Comparison of ENCODE assay signal across 8 cellular contexts in the genomic region with DNA sequence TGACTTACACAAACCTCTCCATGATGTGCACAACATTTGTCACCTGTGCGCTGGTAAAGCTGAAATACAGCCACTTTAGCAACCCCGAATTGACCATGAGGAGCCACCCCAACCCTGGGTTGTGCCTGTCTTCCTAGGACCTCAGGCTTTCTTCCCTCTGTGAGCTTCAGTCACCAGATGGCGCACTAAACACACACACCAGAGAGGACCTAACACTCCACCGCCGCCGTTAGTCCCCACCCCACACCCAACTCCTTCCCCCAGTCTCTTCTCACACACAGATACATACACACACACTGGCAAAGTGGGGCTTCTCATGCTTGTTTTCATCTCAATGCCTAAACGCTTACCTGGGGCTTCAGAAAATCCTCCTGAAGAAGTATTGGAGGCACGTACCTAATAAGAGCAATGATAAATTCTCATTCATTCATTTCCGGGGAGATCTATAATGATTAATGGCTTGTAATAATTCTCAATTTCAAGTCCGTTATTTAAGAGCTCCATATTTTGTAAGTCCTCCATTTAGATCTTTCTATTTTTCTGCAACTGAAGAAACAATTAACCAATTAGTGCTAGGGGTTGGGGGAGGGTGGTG. TPM values are rescaled to one million over a fixed set of nuclear protein-coding genes. Genes with fewer than 3 reads are reported as not detected.
DNase-seq lines count a peak whose midpoint lies in the region; ATAC-seq and TF ChIP-seq lines count a peak whose summit lies in the region.

No MANE protein-coding gene starts in this region.

- peak; percentile 64 for ATAC-seq in GM19468 (IDR thresholded peaks at IDR 0.05; ENCODE audit: extremely low read depth, unreplicated experiment)
- peak; percentile 95 for ATAC-seq in effector memory CD8-positive, alpha-beta T cell (replicated peaks)

- peak; percentile 53 for TF ChIP-seq CTCF in mesothelial cell of epicardium (IDR thresholded peaks at IDR 0.05; ENCODE audit: unreplicated experiment)

- no peaks in the 10 kb centered on the region for H3K36me3 Mint-ChIP-seq in CD8-positive, alpha-beta memory T cell
- no peaks in the 10 kb centered on the region for H3K36me3 Mint-ChIP-seq in activated CD4-positive, alpha-beta memory T cell treated with anti-CD3 and anti-CD28 coated beads, Interleukin-2, amount 10 ng/mL, durations not matched to agents 7 days and 5 days (ENCODE audit: low read depth)
- H3K36me3 Mint-ChIP-seq in effector memory CD8-positive, alpha-beta T cell (ENCODE audit: insufficient read depth), result no peaks in the 10 kb centered on the region
- H3K36me3 Mint-ChIP-seq in mesothelial cell of epicardium, result peaks cover 2% of the 10 kb centered on the region

- peaks cover 18 to 24% (median 23%) of the 10 kb centered on the region in 3 donors for H3K4me1 Mint-ChIP-seq in CD8-positive, alpha-beta memory T cell
- peaks cover 30% of the 10 kb centered on the region for H3K4me1 Mint-ChIP-seq in activated CD4-positive, alpha-beta memory T cell treated with anti-CD3 and anti-CD28 coated beads, Interleukin-2, amount 10 ng/mL, durations not matched to agents 7 days and 5 days
- H3K4me1 Mint-ChIP-seq in effector memory CD8-positive, alpha-beta T cell (ENCODE audit: low read depth in 2 of 2), result peaks cover 12 to 21% of the 10 kb centered on the region in 2 donors
- peaks cover 24% of the 10 kb centered on the region for H3K4me1 Mint-ChIP-seq in mesothelial cell of epicardium

- H3K27me3 ChIP-seq in CD8-positive, alpha-beta memory T cell (ENCODE audit: insufficient read depth, low read length, poor library complexity, severe bottlenecking), result no peaks in the 10 kb centered on the region

- H3K36me3 ChIP-seq in CD8-positive, alpha-beta memory T cell (ENCODE audit: insufficient read depth, low read length), result no peaks in the 10 kb centered on the region

- peaks cover 10% of the 10 kb centered on the region for H3K4me1 ChIP-seq in CD8-positive, alpha-beta memory T cell (ENCODE audit: insufficient read depth, low read length)

- H3K4me3 ChIP-seq in CD8-positive, alpha-beta memory T cell (ENCODE audit: low read length), result peak overlapping the region; percentile 34

- CTCF ChIA-PET in CD8-positive, alpha-beta memory T cell (lab: Charles Lee), result interaction anchor here (0.6 to 4.4 kb wide), 34 partner anchors 9 to 646 kb away, joined by 3 to 51 read pairs (median 5); partner anchors contain the start of genes ATG3, CD200R1, GTPBP8 and SLC35A5
- CTCF ChIA-PET in activated CD4-positive, alpha-beta memory T cell treated with anti-CD3 and anti-CD28 coated beads, Interleukin-2, amount 10 ng/mL, durations not matched to agents 7 days and 5 days (lab: Charles Lee), result interaction anchor here (0.6 to 6.2 kb wide), 41 partner anchors 8 to 645 kb away, joined by 3 to 71 read pairs (median 5); partner anchors contain the start of genes ATG3, CD200R1, GTPBP8 and SLC35A5

- peak overlapping the region in 6 of 8 donors; percentile 9 to 81 (median 52) for H3K27ac Mint-ChIP-seq in CD8-positive, alpha-beta memory T cell
- peak overlapping the region; percentile 62 for H3K27ac Mint-ChIP-seq in activated CD4-positive, alpha-beta memory T cell treated with anti-CD3 and anti-CD28 coated beads, Interleukin-2, amount 10 ng/mL, durations not matched to agents 7 days and 5 days
- peak overlapping the region in 1 of 2 donors; percentile 29 for H3K27ac Mint-ChIP-seq in effector memory CD8-positive, alpha-beta T cell
- H3K27ac Mint-ChIP-seq in mesothelial cell of epicardium, result peak overlapping the region; percentile 79

- H3K9me3 Mint-ChIP-seq in CD8-positive, alpha-beta memory T cell, result no peaks in the 10 kb centered on the region
- no peaks in the 10 kb centered on the region for H3K9me3 Mint-ChIP-seq in activated CD4-positive, alpha-beta memory T cell treated with anti-CD3 and anti-CD28 coated beads, Interleukin-2, amount 10 ng/mL, durations not matched to agents 7 days and 5 days
- no peaks in the 10 kb centered on the region for H3K9me3 Mint-ChIP-seq in effector memory CD8-positive, alpha-beta T cell
- H3K9me3 Mint-ChIP-seq in mesothelial cell of epicardium, result no peaks in the 10 kb centered on the region

- POLR2A ChIA-PET in CD8-positive, alpha-beta memory T cell (lab: Charles Lee), result interaction anchor here (0.7 to 1.3 kb wide), 2 partner anchors 52 to 347 kb away, joined by 3 to 6 read pairs; no protein-coding TSS in a partner anchor
- POLR2A ChIA-PET in activated CD4-positive, alpha-beta memory T cell treated with anti-CD3 and anti-CD28 coated beads, Interleukin-2, amount 10 ng/mL, durations not matched to agents 7 days and 5 days (lab: Charles Lee), result interaction anchor here (0.7 to 2.3 kb wide), 8 partner anchors 9 to 348 kb away, joined by 3 to 10 read pairs (median 5); partner anchors contain the start of genes CD200R1 and GTPBP8

- peak; percentile 65 to 87 (median 73) for DNase-seq in CD8-positive, alpha-beta memory T cell
- DNase-seq in HPDE6-E6E7 (ENCODE audit: extremely low spot score) (peak; percentile 77), NCI-H82 treated with DMSO at 0.1 percent for 48 hours (lab: John Stamatoyannopoulos, UW; ENCODE audit: unreplicated experiment) (peak; percentile 87), mesothelial cell of epicardium (ENCODE audit: low spot score in 2 of 2, unreplicated experiment in 2 of 2) (peak; percentile 67 to 83)
- DNase-seq in activated CD4-positive, alpha-beta memory T cell treated with anti-CD3 and anti-CD28 coated beads, Interleukin-2, amount 10 ng/mL, durations not matched to agents 7 days and 5 days, result peak; percentile 88
- peak; percentile 70 to 84 (median 75) for DNase-seq in effector memory CD8-positive, alpha-beta T cell
- DNase-seq in stimulated activated CD8-positive, alpha-beta memory T cell treated with anti-CD3 and anti-CD28 coated beads, Interleukin-2, amount 100 ng/mL, for 48 hours (ENCODE audit: low read depth in 2 of 2), result peak; percentile 55 to 61

- H3K4me3 Mint-ChIP-seq in CD8-positive, alpha-beta memory T cell, result peak overlapping the region; percentile 14 to 85 (median 77)
- peak overlapping the region; percentile 49 for H3K4me3 Mint-ChIP-seq in activated CD4-positive, alpha-beta memory T cell treated with anti-CD3 and anti-CD28 coated beads, Interleukin-2, amount 10 ng/mL, durations not matched to agents 7 days and 5 days
- H3K4me3 Mint-ChIP-seq in effector memory CD8-positive, alpha-beta T cell, result peak overlapping the region; percentile 60 to 71
- peak overlapping the region; percentile 62 for H3K4me3 Mint-ChIP-seq in mesothelial cell of epicardium

- no peaks in the 10 kb centered on the region for H3K9me3 ChIP-seq in CD8-positive, alpha-beta memory T cell (ENCODE audit: low read length)

- no peak overlapping the region for H3K27ac ChIP-seq in CD8-positive, alpha-beta memory T cell (ENCODE audit: low read depth, low read length)

- H3K27me3 Mint-ChIP-seq in CD8-positive, alpha-beta memory T cell, result no peaks in the 10 kb centered on the region
- H3K27me3 Mint-ChIP-seq in activated CD4-positive, alpha-beta memory T cell treated with anti-CD3 and anti-CD28 coated beads, Interleukin-2, amount 10 ng/mL, durations not matched to agents 7 days and 5 days, result peaks cover 5% of the 10 kb centered on the region
- H3K27me3 Mint-ChIP-seq in effector memory CD8-positive, alpha-beta T cell, result no peaks in the 10 kb centered on the region
- H3K27me3 Mint-ChIP-seq in mesothelial cell of epicardium (ENCODE audit: low read depth), result no peaks in the 10 kb centered on the region

RNA-seq across cellular contexts. Expression of gene CCDC80, which starts 2.1 kb away (rescaled TPM):
- not detected for total RNA-seq in CD8-positive, alpha-beta memory T cell
- polyA plus RNA-seq in CD8-positive, alpha-beta memory T cell, result 0.02 TPM
- total RNA-seq in activated CD4-positive, alpha-beta memory T cell treated with anti-CD3 and anti-CD28 coated beads, Interleukin-2, amount 10 ng/mL, durations not matched to agents 7 days and 5 days, result under 1 TPM; 0.25 to 0.40 TPM
- total RNA-seq in mesothelial cell of epicardium, result 126 to 134 TPM (median 133 TPM) in 3 replicates

Comparison
In these comparisons a context has a peak if more than half of its experiments do, and no peak if none do; other contexts are left out.
1. RNA of gene CCDC80, which starts 2.1 kb away (total RNA-seq): 126 to 134 TPM in mesothelial cell of epicardium; 0.25 to 0.40 TPM in activated CD4-positive, alpha-beta memory T cell treated with anti-CD3 and anti-CD28 coated beads, Interleukin-2, amount 10 ng/mL, durations not matched to agents 7 days and 5 days and not detected in CD8-positive, alpha-beta memory T cell; every median in the first group is over 10 times any median in the second.
2. Peak in every context shown above with its lines, with median percentiles within 50 percentile points of each other: DNase-seq and H3K4me3 Mint-ChIP-seq.